Comparison of ENCODE assay signal across 27 cellular contexts in the genomic region with DNA sequence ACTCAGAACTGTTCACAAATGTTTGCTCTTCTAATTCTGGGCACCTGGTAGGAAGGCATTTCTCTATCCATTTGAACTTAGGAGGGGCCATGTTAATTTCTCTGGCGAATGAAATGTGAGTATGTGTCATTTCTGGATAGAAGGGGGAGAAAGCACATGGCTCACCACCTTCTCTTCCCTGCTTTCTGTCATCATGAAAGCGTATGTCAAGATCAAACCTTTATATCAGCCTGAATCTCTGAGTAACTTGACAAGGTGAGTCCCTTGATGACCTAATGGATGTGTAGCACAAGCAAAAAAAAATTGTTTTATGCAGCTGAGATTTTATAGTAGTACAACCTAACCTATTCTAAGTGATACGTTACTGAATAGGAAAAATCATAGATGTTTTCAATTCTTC. TPM values are rescaled to one million over a fixed set of nuclear protein-coding genes. Genes with fewer than 3 reads are reported as not detected.
"Had no signal": no experiment of that assay in that cellular context is flagged by ENCODE, and none has a peak within 500 bp of the region (broad histone marks: within the 10 kb centered on the region; RNA-seq: fewer than 3 reads in every experiment).

No MANE protein-coding gene starts in this region.

- H3K27me3 ChIP-seq: hepatocyte, sigmoid colon, suprapubic skin, thyroid gland, upper lobe of left lung, uterus had no signal

- H3K4me3 ChIP-seq: hepatocyte, left ventricle myocardium inferior, lower lobe of right lung, sigmoid colon, skin epidermis, suprapubic skin, thyroid gland, upper lobe of left lung, uterus had no signal

- H3K4me1 Mint-ChIP-seq: natural killer cell, neural crest cell had no signal

- DNase-seq: effector CD4-positive, alpha-beta T cell; foreskin melanocyte; head of caudate nucleus; kidney; left cardiac atrium; left ventricle myocardium inferior; lower lobe of right lung; natural killer cell; posterior cingulate gyrus; sigmoid colon; stimulated activated CD4-positive, alpha-beta T cell treated with anti-CD3 and anti-CD28 coated beads, Interleukin-2, amount 100 ng/mL, for 24 hours; stimulated activated CD4-positive, alpha-beta T cell treated with anti-CD3 and anti-CD28 coated beads, Interleukin-4, amount 100 ng/mL, for 4 hours; stimulated activated naive B cell treated with anti-CD40 and anti-IgM and Interleukin-4, amounts not matched to agents 10 μg/mL and 1 μg/mL and 100 μg/mL, for 72 hours; thyroid gland; upper lobe of left lung; uterus had no signal

- H3K27ac Mint-ChIP-seq: memory B cell; mesothelial cell of epicardium; natural killer cell; stimulated activated naive B cell treated with anti-CD40 and anti-IgM and Interleukin-4, amounts not matched to agents 10 μg/mL and 1 μg/mL and 100 μg/mL, for 72 hours had no signal

- H3K4me2 ChIP-seq: hepatocyte had no signal

- H3K36me3 ChIP-seq: uterus had no signal

- H3K9me3 Mint-ChIP-seq: memory B cell, mesothelial cell of epicardium, natural killer cell, neural crest cell had no signal

- H3K79me2 ChIP-seq: hepatocyte had no signal

- H3K27ac ChIP-seq: hepatocyte, left ventricle myocardium inferior, lower lobe of right lung, sigmoid colon, skin epidermis, suprapubic skin, thyroid gland, upper lobe of left lung, uterus had no signal

- FAIRE-seq: kidney had no signal

- ATAC-seq: left cardiac atrium; lower lobe of right lung; natural killer cell; stimulated activated naive B cell treated with anti-CD40 and anti-IgM and Interleukin-4, amounts not matched to agents 10 μg/mL and 1 μg/mL and 100 μg/mL, for 72 hours had no signal

- H3K4me1 ChIP-seq: left ventricle myocardium inferior, lower lobe of right lung, sigmoid colon, suprapubic skin, upper lobe of left lung, uterus had no signal

- H3K4me3 Mint-ChIP-seq: memory B cell; mesothelial cell of epicardium; natural killer cell; neural crest cell; stimulated activated naive B cell treated with anti-CD40 and anti-IgM and Interleukin-4, amounts not matched to agents 10 μg/mL and 1 μg/mL and 100 μg/mL, for 72 hours had no signal

- H3K9me3 ChIP-seq: left ventricle myocardium inferior, lower lobe of right lung, sigmoid colon, suprapubic skin, thyroid gland, upper lobe of left lung, uterus had no signal

- H2AFZ ChIP-seq: hepatocyte had no signal

- H3K27me3 Mint-ChIP-seq: memory B cell; stimulated activated naive B cell treated with anti-CD40 and anti-IgM and Interleukin-4, amounts not matched to agents 10 μg/mL and 1 μg/mL and 100 μg/mL, for 72 hours had no signal

RNA-seq across cellular contexts. Expression of a gene that starts 12.1 kb away (rescaled TPM):
- total RNA-seq: dermis microvascular lymphatic vessel endothelial cell, kidney, left cardiac atrium, left ventricle myocardium inferior, lower lobe of right lung, mesothelial cell of epicardium, mucosa of gallbladder, myocyte, osteocyte, pulmonary artery endothelial cell, suprapubic skin had no signal
